Comparison of ENCODE assay signal across 1 cellular context in genomic region chr1:76585980-76586674, GRCh38.
TF ChIP-seq lines count a peak whose summit lies in the region.

No MANE protein-coding gene starts in this region.

TF ChIP-seq in HEK293, 187 proteins besides CTCF, POLR2A, EP300 and RAD21 (continued from another document and continues in another):
- TF ChIP-seq ZNF221 (tag by site-specific recombination; IDR thresholded peaks at IDR 0.05; ENCODE audit: borderline replicate concordance) (no peak), ZFHX2 (tag by site-specific recombination; conservative IDR thresholded peaks at IDR 0.05) (peak; percentile 40), ZNF292 (tag by site-specific recombination; IDR thresholded peaks at IDR 0.05; ENCODE audit: borderline replicate concordance, low read depth) (no peak), EGR2 (tag by site-specific recombination; IDR thresholded peaks at IDR 0.05; ENCODE audit: low read depth) (peak; percentile 29; the same call in 1 of the 2 replicates), ZNF501 (tag by site-specific recombination; IDR thresholded peaks at IDR 0.05) (peak; percentile 72; the same call in 1 of the 2 replicates), HOXD13 (CRISPR knock-in tag; IDR thresholded peaks at IDR 0.05; ENCODE audit: borderline replicate concordance) (no peak), MYNN (tag by site-specific recombination; IDR thresholded peaks at IDR 0.05; ENCODE audit: borderline replicate concordance) (no peak), ZNF16 (tag by site-specific recombination; IDR thresholded peaks at IDR 0.05; ENCODE audit: low read depth) (no peak), FEZF1 (tag by site-specific recombination; IDR thresholded peaks at IDR 0.05) (peak; percentile 93), WT1 (tag by site-specific recombination; IDR thresholded peaks at IDR 0.05) (peak; percentile 91), ZNF112 (tag by site-specific recombination; IDR thresholded peaks at IDR 0.05) (no peak), ZNF660 (tag by site-specific recombination; IDR thresholded peaks at IDR 0.05) (no peak), GFI1B (tag by site-specific recombination; IDR thresholded peaks at IDR 0.05) (0 out of 2 replicates have a peak, but pooled peaks have one; percentile 24), ZSCAN23 (tag by site-specific recombination; IDR thresholded peaks at IDR 0.05) (no peak), PRDM6 (tag by site-specific recombination; IDR thresholded peaks at IDR 0.05) (0 out of 2 replicates have a peak, but pooled peaks have one; percentile 45), HOXA7 (CRISPR knock-in tag; IDR thresholded peaks at IDR 0.05; ENCODE audit: borderline replicate concordance) (no peak), ZNF311 (tag by site-specific recombination; IDR thresholded peaks at IDR 0.05; ENCODE audit: borderline replicate concordance) (no peak), ZBTB44 (tag by site-specific recombination; IDR thresholded peaks at IDR 0.05) (peak; percentile 54), ZNF146 (tag by site-specific recombination; IDR thresholded peaks at IDR 0.05) (no peak), GLI2 (tag by site-specific recombination; IDR thresholded peaks at IDR 0.05; ENCODE audit: borderline replicate concordance, low read depth) (no peak), ZNF394 (tag by site-specific recombination; IDR thresholded peaks at IDR 0.05; ENCODE audit: borderline replicate concordance) (no peak), ZBTB6 (tag by site-specific recombination; IDR thresholded peaks at IDR 0.05) (no peak), ZNF623 (tag by site-specific recombination; IDR thresholded peaks at IDR 0.05) (no peak), BCL11A (tag by site-specific recombination; IDR thresholded peaks at IDR 0.05; ENCODE audit: low read depth) (0 out of 2 replicates have a peak, but pooled peaks have one; percentile 44), ZNF133 (tag by site-specific recombination; IDR thresholded peaks at IDR 0.05) (no peak), ZNF843 (tag by site-specific recombination; IDR thresholded peaks at IDR 0.05) (peak; percentile 79), ZIC2 (tag by site-specific recombination; IDR thresholded peaks at IDR 0.05) (no peak), ZNF398 (tag by site-specific recombination; IDR thresholded peaks at IDR 0.05) (no peak), RBAK (tag by site-specific recombination; IDR thresholded peaks at IDR 0.05) (no peak), ZNF23 (tag by site-specific recombination; IDR thresholded peaks at IDR 0.05; ENCODE audit: borderline replicate concordance) (no peak), ZNF558 (tag by site-specific recombination; IDR thresholded peaks at IDR 0.05) (no peak), ZNF350 (tag by site-specific recombination; IDR thresholded peaks at IDR 0.05) (no peak), OSR2 (tag by site-specific recombination; IDR thresholded peaks at IDR 0.05) (peak; percentile 37; the same call in 1 of the 2 replicates), ZNF169 (tag by site-specific recombination; IDR thresholded peaks at IDR 0.05) (no peak), ZSCAN5A (tag by site-specific recombination; IDR thresholded peaks at IDR 0.05) (no peak), SP2 (tag by site-specific recombination; IDR thresholded peaks at IDR 0.05) (no peak), ZNF704 (tag by site-specific recombination; IDR thresholded peaks at IDR 0.05) (no peak), ZBTB10 (tag by site-specific recombination; IDR thresholded peaks at IDR 0.05) (no peak), MZF1 (tag by site-specific recombination; IDR thresholded peaks at IDR 0.05; ENCODE audit: borderline replicate concordance) (no peak; the same call in 1 of the 2 replicates), ZBTB1 (tag by site-specific recombination; IDR thresholded peaks at IDR 0.05) (no peak), SALL2 (tag by site-specific recombination; IDR thresholded peaks at IDR 0.05; ENCODE audit: borderline replicate concordance) (no peak), ZNF530 (tag by site-specific recombination; IDR thresholded peaks at IDR 0.05; ENCODE audit: low read depth) (no peak), ZSCAN18 (tag by site-specific recombination; IDR thresholded peaks at IDR 0.05) (no peak), HIC1 (tag by site-specific recombination; IDR thresholded peaks at IDR 0.05) (no peak), KLF17 (tag by site-specific recombination; IDR thresholded peaks at IDR 0.05) (no peak), ZNF837 (tag by site-specific recombination; IDR thresholded peaks at IDR 0.05) (no peak), ZNF596 (tag by site-specific recombination; IDR thresholded peaks at IDR 0.05) (no peak), ZNF560 (tag by site-specific recombination; IDR thresholded peaks at IDR 0.05; ENCODE audit: borderline replicate concordance) (no peak)
